Comparison of ENCODE assay signal across 7 cellular contexts in genomic region chr12:12327802-12328201, GRCh38. TPM values are rescaled to one million over a fixed set of nuclear protein-coding genes. Genes with fewer than 3 reads are reported as not detected.
DNase-seq lines count a peak whose midpoint lies in the region; ATAC-seq and TF ChIP-seq lines count a peak whose summit lies in the region.

No MANE protein-coding gene starts in this region.

- DNase-seq in HuH-7 (ENCODE audit: low spot score) (peak; percentile 62), choroid plexus epithelial cell (ENCODE audit: low read depth) (peak; percentile 82), lower lobe of right lung (no peak)

- H3K9me2 ChIP-seq in DOHH2 (replicated peaks; ENCODE audit: control insufficient read depth, low read length) = no peaks in the 10 kb centered on the region

- H3K27me3 ChIP-seq in DOHH2 (ENCODE audit: control insufficient read depth, low read length) (no peaks in the 10 kb centered on the region), OCI-LY3 (ENCODE audit: low read depth, low read length) (peaks cover 25% of the 10 kb centered on the region), lower lobe of right lung (ENCODE audit: low read depth) (no peaks in the 10 kb centered on the region)

- no peak overlapping the region for H3K4me3 ChIP-seq in DOHH2 (ENCODE audit: low read length)
- H3K4me3 ChIP-seq in OCI-LY3 (ENCODE audit: low read length) = no peak overlapping the region
- H3K4me3 ChIP-seq in choroid plexus epithelial cell (ENCODE audit: low read depth, low read length) = no peak overlapping the region
- no peak overlapping the region for H3K4me3 ChIP-seq in lower lobe of right lung

- H3K9me3 ChIP-seq in DOHH2 (ENCODE audit: control insufficient read depth, insufficient read depth, low read length) = no peaks in the 10 kb centered on the region
- H3K9me3 ChIP-seq in OCI-LY3 (ENCODE audit: insufficient read depth, low read length) = no peaks in the 10 kb centered on the region
- no peaks in the 10 kb centered on the region for H3K9me3 ChIP-seq in lower lobe of right lung

- no peak overlapping the region for H3K9ac ChIP-seq in OCI-LY3 (ENCODE audit: low read length)

- H3F3A ChIP-seq in DOHH2 (ENCODE audit: control insufficient read depth, insufficient read depth) = no peaks in the 10 kb centered on the region

- ATAC-seq in lower lobe of right lung (peak; percentile 76), GM21360 (IDR thresholded peaks at IDR 0.05; ENCODE audit: unreplicated experiment) (no peak), GM21528 (IDR thresholded peaks at IDR 0.05; ENCODE audit: low FRiP score, unreplicated experiment) (no peak)

- H2AFZ ChIP-seq in OCI-LY3 (ENCODE audit: low read depth, low read length) = no peak overlapping the region

- H3K4me1 ChIP-seq in DOHH2 (ENCODE audit: control insufficient read depth, low read length) = peaks cover 7% of the 10 kb centered on the region
- peaks cover 3% of the 10 kb centered on the region; the same call in 1 of the 2 replicates for H3K4me1 ChIP-seq in OCI-LY3 (ENCODE audit: low read length)
- H3K4me1 ChIP-seq in lower lobe of right lung = peaks cover 5% of the 10 kb centered on the region

- peak; percentile 74 for TF ChIP-seq CTCF in DOHH2 (IDR thresholded peaks at IDR 0.05; ENCODE audit: low read depth, low read length, poor library complexity, severe bottlenecking)
- peak; percentile 80 for TF ChIP-seq CTCF in OCI-LY3 (IDR thresholded peaks at IDR 0.05; ENCODE audit: low read depth, low read length)
- peak; percentile 67 for TF ChIP-seq CTCF in choroid plexus epithelial cell (conservative IDR thresholded peaks at IDR 0.05; ENCODE audit: low read depth, low read length)
- TF ChIP-seq CTCF in lower lobe of right lung (IDR thresholded peaks at IDR 0.05) = peak; percentile 61

- no peaks in the 10 kb centered on the region for H4K20me1 ChIP-seq in DOHH2 (ENCODE audit: control insufficient read depth, insufficient read depth, low read depth, low read length)
- no peaks in the 10 kb centered on the region for H4K20me1 ChIP-seq in OCI-LY3 (ENCODE audit: insufficient read depth, low read length)

- H3K79me2 ChIP-seq in DOHH2 (ENCODE audit: control insufficient read depth, low read length) (no peaks in the 10 kb centered on the region), OCI-LY3 (ENCODE audit: low read length) (no peaks in the 10 kb centered on the region)

- H3K36me3 ChIP-seq in DOHH2 (ENCODE audit: control insufficient read depth, low read length) (no peaks in the 10 kb centered on the region), OCI-LY3 (replicated peaks; ENCODE audit: low read depth, low read length) (no peaks in the 10 kb centered on the region), lower lobe of right lung (peaks cover 6% of the 10 kb centered on the region)

- intact Hi-C loops in lower lobe of right lung (cut with DNase I) = no loop called here

- H3K4me2 ChIP-seq in DOHH2 (ENCODE audit: low read length) (no peak overlapping the region), OCI-LY3 (ENCODE audit: low read length) (peak overlapping the region; percentile 25; the same call in 1 of the 2 replicates)

- H3K27ac ChIP-seq in DOHH2 (ENCODE audit: low read depth, low read length) (no peak overlapping the region), OCI-LY3 (ENCODE audit: low read length) (no peak overlapping the region), lower lobe of right lung (no peak overlapping the region)

RNA-seq across cellular contexts. Expression of gene MANSC1, which starts 22.2 kb away (rescaled TPM):
- total RNA-seq in lower lobe of right lung = 23.7 TPM

RNA-seq across cellular contexts. Expression of gene BORCS5, which starts 29.1 kb away (rescaled TPM):
- 10.1 TPM for total RNA-seq in lower lobe of right lung

Comparison
In these comparisons a context has a peak if more than half of its experiments do, and no peak if none do; other contexts are left out.
1. ATAC-seq: peak in lower lobe of right lung (2 of 2); none in GM21360 (single experiment) and GM21528 (single experiment).
2. Peak in every context shown above with its lines, with median percentiles within 50 percentile points of each other: CTCF ChIP-seq.